Comparison of ENCODE assay signal across 30 cellular contexts in the genomic region with DNA sequence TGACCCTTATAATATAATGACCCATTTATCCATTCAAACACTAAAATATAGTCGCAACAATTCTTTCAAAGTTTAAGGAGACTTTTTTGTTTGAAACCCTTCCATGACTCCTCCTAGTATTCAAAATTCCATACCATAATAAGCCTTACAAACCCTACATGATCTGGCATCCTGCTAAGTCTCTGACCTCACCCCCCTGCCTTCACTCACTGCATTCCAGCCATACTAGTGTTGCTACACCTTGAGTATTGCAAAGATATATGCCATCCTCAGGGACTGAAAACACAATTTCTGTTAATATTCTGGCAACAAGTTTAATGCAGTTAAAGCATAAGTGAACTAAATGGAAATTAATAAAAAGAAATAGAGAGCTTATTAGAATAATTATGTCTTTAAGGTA.
"Had no signal": no experiment of that assay in that cellular context is flagged by ENCODE, and none has a peak within 500 bp of the region (broad histone marks: within the 10 kb centered on the region; RNA-seq: fewer than 3 reads in every experiment).

No MANE protein-coding gene starts in this region.

- H3K27ac Mint-ChIP-seq: mesothelial cell of epicardium; natural killer cell; nephron progenitor cell; neural progenitor cell; progenitor cell of endocrine pancreas; stimulated activated memory B cell treated with anti-CD40 and anti-IgM and Interleukin-4, amounts not matched to agents 10 μg/mL and 1 μg/mL and 100 μg/mL, for 72 hours; stimulated activated naive CD8-positive, alpha-beta T cell treated with anti-CD3 and anti-CD28 coated beads, Interleukin-15, amount 100 ng/mL, for 72 hours; type B pancreatic cell had no signal

- H3K4me1 ChIP-seq: left lung, lower lobe of right lung, neural progenitor cell, parathyroid adenoma, right atrium auricular region, right lobe of liver, tibial nerve, uterus had no signal

- H3K4me3 Mint-ChIP-seq: mesothelial cell of epicardium; naive B cell; natural killer cell; nephron progenitor cell; neural progenitor cell; stimulated activated memory B cell treated with anti-CD40 and anti-IgM and Interleukin-4, amounts not matched to agents 10 μg/mL and 1 μg/mL and 100 μg/mL, for 72 hours; stimulated activated naive CD8-positive, alpha-beta T cell treated with anti-CD3 and anti-CD28 coated beads, Interleukin-15, amount 100 ng/mL, for 72 hours; type B pancreatic cell had no signal

- H3K4me3 ChIP-seq: hepatocyte, left lung, lower lobe of right lung, neural progenitor cell, right atrium auricular region, right lobe of liver, smooth muscle cell, tibial nerve, uterus had no signal

- H2AFZ ChIP-seq: hepatocyte, neural progenitor cell, parathyroid adenoma had no signal

- H3K9me3 Mint-ChIP-seq: mesothelial cell of epicardium, nephron progenitor cell, neural progenitor cell, type B pancreatic cell had no signal

- ATAC-seq: left colon; left lung; lower lobe of right lung; natural killer cell; right lobe of liver; stimulated activated memory B cell treated with anti-CD40 and anti-IgM and Interleukin-4, amounts not matched to agents 10 μg/mL and 1 μg/mL and 100 μg/mL, for 72 hours; stimulated activated naive CD8-positive, alpha-beta T cell treated with anti-CD3 and anti-CD28 coated beads, Interleukin-15, amount 100 ng/mL, for 72 hours had no signal

- H3K79me2 ChIP-seq: hepatocyte, parathyroid adenoma had no signal

- H3K27ac ChIP-seq: hepatocyte, left lung, lower lobe of right lung, neural progenitor cell, neutrophil, parathyroid adenoma, right atrium auricular region, right lobe of liver, tibial nerve, uterus had no signal

- H3K36me3 ChIP-seq: left lung, lower lobe of right lung, neural progenitor cell, neutrophil, right atrium auricular region, right lobe of liver, tibial nerve, uterus had no signal

- H3K27me3 Mint-ChIP-seq: naive B cell; progenitor cell of endocrine pancreas; stimulated activated memory B cell treated with anti-CD40 and anti-IgM and Interleukin-4, amounts not matched to agents 10 μg/mL and 1 μg/mL and 100 μg/mL, for 72 hours; stimulated activated naive CD8-positive, alpha-beta T cell treated with anti-CD3 and anti-CD28 coated beads, Interleukin-15, amount 100 ng/mL, for 72 hours; type B pancreatic cell had no signal

- H3K36me3 Mint-ChIP-seq: mesothelial cell of epicardium; naive B cell; neural progenitor cell; stimulated activated memory B cell treated with anti-CD40 and anti-IgM and Interleukin-4, amounts not matched to agents 10 μg/mL and 1 μg/mL and 100 μg/mL, for 72 hours; type B pancreatic cell had no signal

- H3K4me1 Mint-ChIP-seq: naive B cell; natural killer cell; nephron progenitor cell; neural progenitor cell; stimulated activated memory B cell treated with anti-CD40 and anti-IgM and Interleukin-4, amounts not matched to agents 10 μg/mL and 1 μg/mL and 100 μg/mL, for 72 hours; stimulated activated naive CD8-positive, alpha-beta T cell treated with anti-CD3 and anti-CD28 coated beads, Interleukin-15, amount 100 ng/mL, for 72 hours had no signal

- DNase-seq: kidney; left colon; left lung; lower lobe of right lung; mammary epithelial cell; mesenchymal stem cell; naive B cell; natural killer cell; nephron progenitor cell; occipital lobe; right lobe of liver; stimulated activated CD4-positive, alpha-beta T cell treated with anti-CD3 and anti-CD28 coated beads, Interleukin-1b, Interleukin-23, amount 100 ng/mL, for 48 hours; stimulated activated CD4-positive, alpha-beta T cell treated with anti-CD3 and anti-CD28 coated beads, Interleukin-2, amount 100 ng/mL, for 48 hours; stimulated activated CD4-positive, alpha-beta T cell treated with anti-CD3 and anti-CD28 coated beads, Interleukin-4, amount 100 ng/mL, for 4 hours; stimulated activated CD8-positive, alpha-beta memory T cell treated with anti-CD3 and anti-CD28 coated beads, Interleukin-4, amount 100 ng/mL, for 48 hours; stimulated activated naive CD4-positive, alpha-beta T cell treated with Interleukin-2 at 50 U/mL for 16 hours; stimulated activated naive CD8-positive, alpha-beta T cell treated with anti-CD3 and anti-CD28 coated beads, Interleukin-15, amount 100 ng/mL, for 72 hours; substantia nigra; uterus had no signal

- H3K4me2 ChIP-seq: hepatocyte, neural progenitor cell, smooth muscle cell had no signal

- H3K27me3 ChIP-seq: hepatocyte, left lung, neural progenitor cell, neutrophil, right atrium auricular region, right lobe of liver, tibial nerve, uterus had no signal
